Comparison of ENCODE assay signal across 7 cellular contexts in the genomic region with DNA sequence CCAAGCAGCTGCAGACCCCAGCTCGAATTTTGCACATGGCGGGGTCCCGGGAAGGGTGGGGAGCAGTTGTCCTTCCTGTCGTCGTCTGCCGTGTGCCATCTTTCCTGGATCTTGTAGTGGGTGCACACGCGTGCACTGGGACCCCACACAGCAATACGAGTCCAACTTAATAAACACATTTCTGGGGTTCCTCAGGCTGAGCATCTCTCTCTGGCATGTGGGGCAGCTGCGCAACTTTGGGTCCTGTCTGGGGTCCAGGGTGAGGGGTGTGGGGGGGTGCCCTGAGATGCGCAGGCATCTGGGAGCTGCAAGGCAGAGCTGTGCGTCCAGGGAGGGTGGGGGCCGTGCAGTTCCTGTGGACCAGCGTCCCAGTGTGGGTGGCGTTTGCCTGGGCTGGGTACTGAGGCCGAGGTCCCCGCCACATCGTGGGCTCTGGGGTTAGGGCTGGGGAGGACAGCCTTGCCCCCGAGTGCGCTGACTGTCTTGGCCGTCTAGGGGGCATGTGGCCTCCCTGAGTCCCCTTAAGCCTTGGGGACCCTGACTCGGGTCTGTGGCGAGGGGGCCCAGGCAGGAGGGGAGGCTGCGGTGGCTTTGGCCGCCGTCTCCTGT. TPM values are rescaled to one million over a fixed set of nuclear protein-coding genes. Genes with fewer than 3 reads are reported as not detected.
DNase-seq lines count a peak whose midpoint lies in the region; ATAC-seq and FAIRE-seq lines count a peak whose summit lies in the region.
"Had no signal": no experiment of that assay in that cellular context is flagged by ENCODE, and none has a peak within 500 bp of the region (broad histone marks: within the 10 kb centered on the region; RNA-seq: fewer than 3 reads in every experiment).

No MANE protein-coding gene starts in this region.

- WGBS in small intestine, 3 donors, result 75 to 82% (median 77%) methylated on average over 24 to 26 of the region's 26 CpGs

- H2AFZ ChIP-seq in ACC112 (ENCODE audit: low read length, unreplicated experiment) (no peak overlapping the region), Karpas-422 (ENCODE audit: low read length) (no peak overlapping the region)

- H3K4me3 ChIP-seq in ACC112 (ENCODE audit: low read depth, low read length) (peak overlapping the region; percentile 89), Karpas-422 (ENCODE audit: low read length) (no peak overlapping the region), small intestine (ENCODE audit: low read depth in 1 of 2, low read length in 2 of 2) (no peak overlapping the region)

- H3K27ac ChIP-seq in ACC112 (ENCODE audit: low read depth, low read length) (peak overlapping the region; percentile 68; the same call in 1 of the 2 replicates), Karpas-422 (ENCODE audit: low read length) (no peak overlapping the region), epithelial cell of prostate (peak overlapping the region; percentile 99), small intestine (ENCODE audit: low read depth in 1 of 2, low read length in 1 of 2) (peak overlapping the region in 1 of 2 donors; percentile 84)

- H3K27me3 ChIP-seq in ACC112 (ENCODE audit: insufficient read depth, low read length) (no peaks in the 10 kb centered on the region), Karpas-422 (ENCODE audit: low read length) (no peaks in the 10 kb centered on the region), small intestine (ENCODE audit: control insufficient read depth in 2 of 2, insufficient read depth in 2 of 2, low read length in 2 of 2) (peaks cover 0 to 3% of the 10 kb centered on the region in 2 donors)

- ATAC-seq in GM21576 (IDR thresholded peaks at IDR 0.05; ENCODE audit: unreplicated experiment), result no peak

- H3K4me1 ChIP-seq in ACC112 (ENCODE audit: control insufficient read depth, insufficient read depth, low read length, unreplicated experiment) (peaks cover 7% of the 10 kb centered on the region), Karpas-422 (ENCODE audit: low read length) (peaks cover 17% of the 10 kb centered on the region), small intestine (ENCODE audit: control insufficient read depth in 2 of 2, insufficient read depth in 1 of 2, low read depth in 1 of 2, low read length in 1 of 2) (peaks cover 0 to 2% of the 10 kb centered on the region in 2 donors)

- H3K4me2 ChIP-seq in Karpas-422 (ENCODE audit: low read depth, low read length, poor library complexity, severe bottlenecking), result peak overlapping the region; percentile 89

- no peaks in the 10 kb centered on the region for H4K20me1 ChIP-seq in Karpas-422 (ENCODE audit: insufficient read depth, low read depth, low read length)

- no peaks in the 10 kb centered on the region for H3K9me2 ChIP-seq in Karpas-422 (replicated peaks; ENCODE audit: insufficient read depth, low read length)

- no peak for DNase-seq in Karpas-422
- DNase-seq in epithelial cell of prostate (ENCODE audit: low read depth, low spot score), result no peak
- no peak for DNase-seq in small intestine
- no peak for DNase-seq in middle frontal gyrus (ENCODE audit: extremely low spot score, low spot score)

- no peaks in the 10 kb centered on the region for H3K79me2 ChIP-seq in ACC112 (ENCODE audit: control insufficient read depth, insufficient read depth, low read length, unreplicated experiment)
- no peaks in the 10 kb centered on the region for H3K79me2 ChIP-seq in Karpas-422 (ENCODE audit: low read length)

- H3K9me3 ChIP-seq in Karpas-422 (ENCODE audit: low read length), result no peaks in the 10 kb centered on the region
- H3K9me3 ChIP-seq in small intestine (ENCODE audit: control insufficient read depth, low read depth), result no peaks in the 10 kb centered on the region

- H3K9ac ChIP-seq in Karpas-422 (ENCODE audit: low read length), result no peak overlapping the region

- no peak for FAIRE-seq in small intestine (lab: Jason Lieb, UNC)

- no peaks in the 10 kb centered on the region for H3K36me3 ChIP-seq in ACC112 (ENCODE audit: insufficient read depth, low read length)
- H3K36me3 ChIP-seq in Karpas-422 (ENCODE audit: insufficient read depth, low read length), result no peaks in the 10 kb centered on the region
- H3K36me3 ChIP-seq in small intestine (ENCODE audit: control insufficient read depth in 2 of 2, insufficient read depth in 2 of 2, low read length in 2 of 2), result no peaks in the 10 kb centered on the region

RNA-seq across cellular contexts. Expression of gene PLEKHN1, which starts 0.7 kb away (rescaled TPM):
- 0.72 TPM in 1 of 2 replicates, not detected in the other for total RNA-seq in Karpas-422 (2014; rRNA removed; shearing (Covaris generic); ENCODE audit: low replicate concordance)
- under 1 TPM; 0.72 to 0.89 (median 0.81) TPM for polyA plus RNA-seq in small intestine

RNA-seq across cellular contexts. Expression of gene KLHL17, which starts 5.2 kb away (rescaled TPM):
- 13.9 and 21.2 TPM in 2 replicates for total RNA-seq in Karpas-422 (2014; rRNA removed; shearing (Covaris generic); ENCODE audit: low replicate concordance)
- 10 to 100 TPM in 1 of 3 donors, 1 to 10 TPM in 2; 6.6 to 11.9 (median 7.0) TPM for polyA plus RNA-seq in small intestine

RNA-seq across cellular contexts. Expression of gene NOC2L, which starts 6.6 kb away (rescaled TPM):
- 32.5 and 63.5 TPM in 2 replicates for total RNA-seq in Karpas-422 (2014; rRNA removed; shearing (Covaris generic); ENCODE audit: low replicate concordance)
- 10 to 100 TPM; 34.0 to 69.3 (median 42.7) TPM for polyA plus RNA-seq in small intestine

RNA-seq across cellular contexts. Expression of gene PERM1, which starts 16.3 kb away (rescaled TPM):
- not detected in 2 replicates for total RNA-seq in Karpas-422 (2014; rRNA removed; shearing (Covaris generic); ENCODE audit: low replicate concordance)
- 1 to 10 TPM in 1 of 3 donors, under 1 TPM in 1, not detected in 1; 0.30 to 1.6 TPM for polyA plus RNA-seq in small intestine
- total RNA-seq: endodermal cell had no signal

RNA-seq across cellular contexts. Expression of gene HES4, which starts 34.3 kb away (rescaled TPM):
- not detected in 2 replicates for total RNA-seq in Karpas-422 (2014; rRNA removed; shearing (Covaris generic); ENCODE audit: low replicate concordance)
- 1 to 10 TPM in 2 of 3 donors, under 1 TPM in 1; 0.89 to 8.2 (median 6.2) TPM for polyA plus RNA-seq in small intestine
